ENCODE assay signal across 8 cellular contexts in genomic region chr15:24956131-24956838, GRCh38. TPM values are rescaled to one million over a fixed set of nuclear protein-coding genes. Genes with fewer than 3 reads are reported as not detected.
DNase-seq lines count a peak whose midpoint lies in the region; ATAC-seq and TF ChIP-seq lines count a peak whose summit lies in the region.

No MANE protein-coding gene starts in this region.

- no peak for TF ChIP-seq CTCF in AG04449 (IDR thresholded peaks at IDR 0.05; ENCODE audit: insufficient read depth, low read length, missing control alignments)
- TF ChIP-seq CTCF in epithelial cell of esophagus (IDR thresholded peaks at IDR 0.05; ENCODE audit: insufficient read depth, low read depth, low read length, missing control alignments) = no peak

- POLR2A ChIA-PET in AG04449 (lab: Yijun Ruan, JAX) = no interaction called here

- ATAC-seq in GM18870 (IDR thresholded peaks at IDR 0.05; ENCODE audit: unreplicated experiment) (peak; percentile 71), HG03175 (IDR thresholded peaks at IDR 0.05; ENCODE audit: unreplicated experiment) (peak; percentile 76)

- H3K4me3 ChIP-seq in AG04449 (ENCODE audit: low read depth, low read length) (peak overlapping the region; percentile 78), epithelial cell of esophagus (ENCODE audit: low read length) (peak overlapping the region; percentile 83)

- CTCF ChIA-PET in AG04449 (lab: Yijun Ruan, JAX) = no interaction called here

- DNase-seq in AG04449 (ENCODE audit: low read depth, low spot score) = no peak
- peak; percentile 93 for DNase-seq in NCI-H69 (lab: John Stamatoyannopoulos, UW)
- peak; percentile 59 for DNase-seq in activated T-cell treated with anti-CD3 and anti-CD28 coated beads for 24 hours (ENCODE audit: low read depth)
- DNase-seq in epithelial cell of esophagus (ENCODE audit: low read depth) = peak; percentile 76
- DNase-seq in mucosa of gallbladder (ENCODE audit: low spot score) = peak; percentile 76
- DNase-seq in stimulated activated CD8-positive, alpha-beta memory T cell treated with anti-CD3 and anti-CD28 coated beads, Interleukin-4, amount 100 ng/mL, for 1 hour (ENCODE audit: low read depth in 2 of 2, low spot score in 1 of 2) = peak; percentile 19 to 50

RNA-seq across cellular contexts. Expression of gene SNRPN, which starts 1.5 kb away (rescaled TPM):
- total RNA-seq in mucosa of gallbladder = 277 TPM

RNA-seq across cellular contexts. Expression of gene SNURF, which starts 1.5 kb away (rescaled TPM):
- 39.3 TPM for total RNA-seq in mucosa of gallbladder
